Comparison of ENCODE assay signal across 10 cellular contexts in the genomic region with DNA sequence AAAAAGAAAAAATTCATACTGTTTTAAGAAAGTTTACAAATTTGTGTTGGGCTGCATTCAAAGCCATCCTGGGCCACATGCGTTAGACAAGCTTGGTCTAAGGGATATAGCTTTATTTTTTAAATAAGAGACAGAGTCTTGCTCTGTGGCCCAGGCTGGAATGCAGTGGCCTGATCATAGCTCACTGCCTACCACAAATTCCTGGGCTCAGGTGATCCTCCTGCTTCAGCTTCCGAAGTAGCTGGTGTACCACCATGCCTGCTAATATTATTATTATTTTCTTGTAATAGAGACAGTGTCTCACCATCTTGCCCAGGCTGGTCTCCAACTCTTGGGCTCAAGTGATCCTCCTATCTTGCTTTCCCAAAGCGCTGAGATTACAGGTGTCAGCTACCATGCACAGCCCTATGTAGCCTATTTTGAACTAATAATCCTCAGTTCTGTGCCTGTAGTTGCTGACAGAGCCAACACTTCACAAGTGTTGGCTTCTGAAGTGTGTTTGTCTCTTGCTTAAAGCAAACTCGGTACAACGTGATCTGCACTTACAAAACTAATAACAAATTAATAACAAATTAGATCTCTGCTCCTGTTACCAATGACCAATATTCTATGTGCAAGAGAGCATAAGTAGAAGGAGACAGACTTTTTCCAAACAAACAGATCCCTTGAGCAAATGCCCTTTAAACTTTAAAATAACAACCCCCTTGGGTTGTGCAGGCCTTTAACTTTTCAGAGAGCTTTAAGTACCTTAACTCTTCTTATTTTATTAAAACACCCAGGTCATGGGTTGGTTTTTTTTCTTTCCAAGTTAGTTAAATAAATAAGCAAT.
DNase-seq lines count a peak whose midpoint lies in the region; ATAC-seq and TF ChIP-seq lines count a peak whose summit lies in the region.
"Had no signal": no experiment of that assay in that cellular context is flagged by ENCODE, and none has a peak within 500 bp of the region (broad histone marks: within the 10 kb centered on the region; RNA-seq: fewer than 3 reads in every experiment).

No MANE protein-coding gene starts in this region.

- H3K9me3 Mint-ChIP-seq in CD4-positive, alpha-beta T cell = no peaks in the 10 kb centered on the region
- H3K9me3 Mint-ChIP-seq: memory B cell had no signal

- CTCF ChIA-PET in CD4-positive, alpha-beta T cell (lab: Charles Lee) = interaction anchor here (0.6 kb wide), 1 partner anchor 348 kb away, joined by 3 read pairs; no protein-coding TSS in a partner anchor

- DNase-seq in NCI-H748 treated with DMSO at 0.1 percent for 48 hours (lab: John Stamatoyannopoulos, UW) (peak; percentile 23), colonic mucosa (no peak), lung (ENCODE audit: low spot score) (no peak), NCI-H1092 treated with DMSO at 0.1 percent for 48 hours (lab: John Stamatoyannopoulos, UW) (no peak), NCI-H1105 treated with DMSO at 0.1 percent for 48 hours (lab: John Stamatoyannopoulos, UW) (no peak)
- no peak for DNase-seq in CD4-positive, alpha-beta T cell
- DNase-seq: activated naive CD4-positive, alpha-beta T cell treated with Interleukin-2 at 50 U/mL for 16 hours had no signal

- no peaks in the 10 kb centered on the region for H3K9me3 ChIP-seq in colonic mucosa
- no peaks in the 10 kb centered on the region for H3K9me3 ChIP-seq in lung (ENCODE audit: control insufficient read depth in 2 of 2, insufficient read depth in 1 of 2, low read length in 1 of 2)
- H3K9me3 ChIP-seq in CD4-positive, alpha-beta T cell (ENCODE audit: control insufficient read depth, low read length) = no peaks in the 10 kb centered on the region

- intact Hi-C loops in colonic mucosa (cut with DNase I) = no loop called here
- intact Hi-C loops in CD4-positive, alpha-beta T cell (cut with DNase I, micrococcal nuclease) = no loop called here

- TF ChIP-seq CTCF in colonic mucosa (IDR thresholded peaks at IDR 0.05) (no peak), lung (IDR thresholded peaks at IDR 0.05; ENCODE audit: control extremely low read depth, extremely low read depth) (no peak)
- no peak for TF ChIP-seq CTCF in CD4-positive, alpha-beta T cell (IDR thresholded peaks at IDR 0.05)

- no peak overlapping the region for H3K4me3 ChIP-seq in colonic mucosa
- no peak overlapping the region for H3K4me3 ChIP-seq in lung

- H3K4me1 Mint-ChIP-seq in CD4-positive, alpha-beta T cell (ENCODE audit: low read depth) = no peaks in the 10 kb centered on the region

- no peaks in the 10 kb centered on the region for H3K4me1 ChIP-seq in colonic mucosa
- H3K4me1 ChIP-seq in lung (ENCODE audit: control insufficient read depth in 2 of 2, insufficient read depth in 2 of 2, low read length in 2 of 2) = peaks cover 18 to 22% of the 10 kb centered on the region in 2 donors

- H3K36me3 Mint-ChIP-seq in CD4-positive, alpha-beta T cell (ENCODE audit: low read depth) = no peaks in the 10 kb centered on the region

- H3K9ac ChIP-seq in colonic mucosa (ENCODE audit: low read depth in 2 of 2, low read length in 2 of 2) = peak overlapping the region in 1 of 2 donors; percentile 12

- no peak overlapping the region for H3K4me3 Mint-ChIP-seq in CD4-positive, alpha-beta T cell
- H3K4me3 Mint-ChIP-seq: memory B cell had no signal

- H3K27me3 Mint-ChIP-seq in CD4-positive, alpha-beta T cell = no peaks in the 10 kb centered on the region
- H3K27me3 Mint-ChIP-seq: memory B cell had no signal

- 59 to 79% methylated on average over 5 of the region's 5 CpGs for whole genome bisulfite sequencing in lung, 2 donors

- POLR2A ChIA-PET in CD4-positive, alpha-beta T cell (lab: Charles Lee) = no interaction called here

- ATAC-seq in lung (ENCODE audit: insufficient read depth, low FRiP score) (no peak), GM18909 (IDR thresholded peaks at IDR 0.05; ENCODE audit: poor library complexity, unreplicated experiment) (no peak)
- no peak for ATAC-seq in CD4-positive, alpha-beta T cell (ENCODE audit: poor library complexity)

- H3K27ac ChIP-seq in colonic mucosa (peak overlapping the region; percentile 55), lung (ENCODE audit: low read depth in 1 of 2, low read length in 1 of 2) (peak overlapping the region; percentile 50 to 62), temporal lobe (ENCODE audit: low read depth, low read length) (peak overlapping the region; percentile 23)
- no peak overlapping the region for H3K27ac ChIP-seq in CD4-positive, alpha-beta T cell (ENCODE audit: low read depth, low read length)

- H3K27ac Mint-ChIP-seq in CD4-positive, alpha-beta T cell = no peak overlapping the region
- H3K27ac Mint-ChIP-seq: memory B cell had no signal

- H3K36me3 ChIP-seq in colonic mucosa (no peaks in the 10 kb centered on the region), lung (ENCODE audit: control insufficient read depth in 2 of 2, insufficient read depth in 2 of 2, low read length in 2 of 2) (peaks cover 0 to 1% of the 10 kb centered on the region in 2 donors)

- no peaks in the 10 kb centered on the region for H3K27me3 ChIP-seq in colonic mucosa
- no peaks in the 10 kb centered on the region for H3K27me3 ChIP-seq in lung (ENCODE audit: control insufficient read depth, insufficient read depth)
- H3K27me3 ChIP-seq in CD4-positive, alpha-beta T cell (ENCODE audit: control insufficient read depth, insufficient read depth, low read length) = no peaks in the 10 kb centered on the region
